Comparison of ENCODE assay signal across 27 cellular contexts in the genomic region with DNA sequence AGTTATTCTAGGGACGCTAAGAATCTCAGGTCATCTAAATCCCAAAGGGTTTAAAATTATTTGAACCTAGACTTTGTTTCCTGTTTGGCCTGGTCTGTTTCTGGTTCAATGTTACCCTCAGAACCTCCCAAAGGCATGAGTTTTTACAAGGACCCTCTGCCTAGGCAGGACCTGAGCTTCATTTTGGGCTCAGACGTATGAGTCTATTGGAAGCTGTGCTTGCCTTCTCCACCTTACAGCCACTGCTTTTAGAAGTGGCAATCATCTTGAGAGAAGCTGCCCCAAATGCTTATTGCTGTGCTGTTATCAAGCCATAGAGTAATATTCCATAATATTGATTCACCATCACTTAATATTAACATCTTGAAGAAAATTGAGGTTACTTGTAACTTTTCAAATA.
"Had no signal": no experiment of that assay in that cellular context is flagged by ENCODE, and none has a peak within 500 bp of the region (broad histone marks: within the 10 kb centered on the region; RNA-seq: fewer than 3 reads in every experiment).

No MANE protein-coding gene starts in this region.

- H3K4me3 Mint-ChIP-seq: dendritic cell treated with granulocyte-macrophage colony-stimulating factor and Interleukin-4, amounts not matched to agents 40 ng/mL and 50 ng/mL, for 4 days; mesothelial cell of epicardium; naive thymus-derived CD4-positive, alpha-beta T cell; nephron; stimulated activated effector memory CD8-positive, alpha-beta T cell treated with anti-CD3 and anti-CD28 coated beads, Interleukin-12 subunit alpha, Interleukin-12 subunit beta, amount 100 ng/mL, for 72 hours; stimulated activated naive CD8-positive, alpha-beta T cell treated with anti-CD3 and anti-CD28 coated beads, Interleukin-15, Interleukin-2, amounts not matched to agents 100 ng/mL and 50 ng/mL, for 24 hours had no signal

- H3K79me2 ChIP-seq: hepatocyte had no signal

- H3K4me2 ChIP-seq: hepatocyte, smooth muscle cell had no signal

- H3K36me3 ChIP-seq: colonic mucosa, esophagus muscularis mucosa, gastroesophageal sphincter, heart left ventricle, prostate gland, right atrium auricular region, thoracic aorta, tibial nerve, upper lobe of left lung had no signal

- DNase-seq: colonic mucosa; effector memory CD4-positive, alpha-beta T cell; foreskin keratinocyte; heart left ventricle; kidney; mesenchymal stem cell; mucosa of descending colon; naive thymus-derived CD4-positive, alpha-beta T cell; nucleus accumbens; stimulated activated CD4-positive, alpha-beta T cell treated with anti-CD3 and anti-CD28 coated beads, Interleukin-12 subunit alpha, Interleukin-12 subunit beta, amount 100 ng/mL, for 4 hours; stimulated activated CD4-positive, alpha-beta T cell treated with anti-CD3 and anti-CD28 coated beads, Interleukin-1b, Interleukin-23, amount 100 ng/mL, for 48 hours; stimulated activated CD4-positive, alpha-beta T cell treated with anti-CD3 and anti-CD28 coated beads, Interleukin-4, amount 100 ng/mL, for 1 hour; upper lobe of left lung had no signal

- H3K27me3 ChIP-seq: colonic mucosa, esophagus muscularis mucosa, foreskin keratinocyte, gastroesophageal sphincter, heart left ventricle, hepatocyte, right atrium auricular region, tibial nerve, upper lobe of left lung had no signal

- H3K4me1 ChIP-seq: colonic mucosa, esophagus muscularis mucosa, foreskin keratinocyte, gastroesophageal sphincter, heart left ventricle, prostate gland, right atrium auricular region, tibial nerve, upper lobe of left lung had no signal

- H2AFZ ChIP-seq: hepatocyte had no signal

- H3K9me3 Mint-ChIP-seq: stimulated activated effector memory CD8-positive, alpha-beta T cell treated with anti-CD3 and anti-CD28 coated beads, Interleukin-12 subunit alpha, Interleukin-12 subunit beta, amount 100 ng/mL, for 72 hours had no signal

- H3K9me3 ChIP-seq: colonic mucosa, esophagus muscularis mucosa, mucosa of descending colon, prostate gland, right atrium auricular region, thoracic aorta, upper lobe of left lung had no signal

- H3K27me3 Mint-ChIP-seq: dendritic cell treated with granulocyte-macrophage colony-stimulating factor and Interleukin-4, amounts not matched to agents 40 ng/mL and 50 ng/mL, for 4 days; stimulated activated naive CD8-positive, alpha-beta T cell treated with anti-CD3 and anti-CD28 coated beads, Interleukin-15, Interleukin-2, amounts not matched to agents 100 ng/mL and 50 ng/mL, for 24 hours had no signal

- H3K27ac ChIP-seq: colonic mucosa, esophagus muscularis mucosa, foreskin keratinocyte, gastroesophageal sphincter, heart left ventricle, hepatocyte, prostate gland, right atrium auricular region, thoracic aorta, tibial nerve, upper lobe of left lung had no signal

- H3K36me3 Mint-ChIP-seq: naive thymus-derived CD4-positive, alpha-beta T cell; stimulated activated effector memory CD8-positive, alpha-beta T cell treated with anti-CD3 and anti-CD28 coated beads, Interleukin-12 subunit alpha, Interleukin-12 subunit beta, amount 100 ng/mL, for 72 hours had no signal

- H3K4me3 ChIP-seq: colonic mucosa, esophagus muscularis mucosa, gastroesophageal sphincter, heart left ventricle, hepatocyte, lung, mucosa of descending colon, prostate gland, right atrium auricular region, smooth muscle cell, thoracic aorta, tibial nerve, upper lobe of left lung had no signal

- H3K27ac Mint-ChIP-seq: dendritic cell treated with granulocyte-macrophage colony-stimulating factor and Interleukin-4, amounts not matched to agents 40 ng/mL and 50 ng/mL, for 4 days; mesothelial cell of epicardium; naive thymus-derived CD4-positive, alpha-beta T cell; nephron; stimulated activated effector memory CD8-positive, alpha-beta T cell treated with anti-CD3 and anti-CD28 coated beads, Interleukin-12 subunit alpha, Interleukin-12 subunit beta, amount 100 ng/mL, for 72 hours; stimulated activated naive CD8-positive, alpha-beta T cell treated with anti-CD3 and anti-CD28 coated beads, Interleukin-15, Interleukin-2, amounts not matched to agents 100 ng/mL and 50 ng/mL, for 24 hours had no signal

- H3K4me1 Mint-ChIP-seq: nephron; stimulated activated effector memory CD8-positive, alpha-beta T cell treated with anti-CD3 and anti-CD28 coated beads, Interleukin-12 subunit alpha, Interleukin-12 subunit beta, amount 100 ng/mL, for 72 hours had no signal
